In genomic region chr10:34791228-34791627, GRCh38 we compare ENCODE assay signal across 1 cellular context.
TF ChIP-seq lines count a peak whose summit lies in the region.

No MANE protein-coding gene starts in this region.

TF ChIP-seq in H1, 55 proteins besides CTCF, POLR2A, EP300 and RAD21:
- no peak for TF ChIP-seq SUZ12 (IDR thresholded peaks at IDR 0.05; ENCODE audit: low read length)
- TF ChIP-seq RXRA (IDR thresholded peaks at IDR 0.05; ENCODE audit: insufficient read depth, low read depth, low read length): no peak
- no peak for TF ChIP-seq CBX5 (IDR thresholded peaks at IDR 0.05; ENCODE audit: low read depth, low read length)
- no peak for TF ChIP-seq RNF2 (IDR thresholded peaks at IDR 0.05; ENCODE audit: borderline replicate concordance, low read depth, low read length, missing control alignments, poor library complexity, severe bottlenecking)
- no peak for TF ChIP-seq SP4 (IDR thresholded peaks at IDR 0.05; ENCODE audit: low read length)
- no peak for TF ChIP-seq JUN (IDR thresholded peaks at IDR 0.05; ENCODE audit: low read depth, low read length)
- no peak for TF ChIP-seq TBP (IDR thresholded peaks at IDR 0.05; ENCODE audit: low read depth, low read length)
- no peak for TF ChIP-seq YY1 (IDR thresholded peaks at IDR 0.05; ENCODE audit: low read depth, low read length)
- no peak for TF ChIP-seq ATF2 (IDR thresholded peaks at IDR 0.05; ENCODE audit: low read length)
- TF ChIP-seq RBBP5 (IDR thresholded peaks at IDR 0.05; ENCODE audit: borderline replicate concordance, low read depth, low read length): no peak
